In the genomic region with DNA sequence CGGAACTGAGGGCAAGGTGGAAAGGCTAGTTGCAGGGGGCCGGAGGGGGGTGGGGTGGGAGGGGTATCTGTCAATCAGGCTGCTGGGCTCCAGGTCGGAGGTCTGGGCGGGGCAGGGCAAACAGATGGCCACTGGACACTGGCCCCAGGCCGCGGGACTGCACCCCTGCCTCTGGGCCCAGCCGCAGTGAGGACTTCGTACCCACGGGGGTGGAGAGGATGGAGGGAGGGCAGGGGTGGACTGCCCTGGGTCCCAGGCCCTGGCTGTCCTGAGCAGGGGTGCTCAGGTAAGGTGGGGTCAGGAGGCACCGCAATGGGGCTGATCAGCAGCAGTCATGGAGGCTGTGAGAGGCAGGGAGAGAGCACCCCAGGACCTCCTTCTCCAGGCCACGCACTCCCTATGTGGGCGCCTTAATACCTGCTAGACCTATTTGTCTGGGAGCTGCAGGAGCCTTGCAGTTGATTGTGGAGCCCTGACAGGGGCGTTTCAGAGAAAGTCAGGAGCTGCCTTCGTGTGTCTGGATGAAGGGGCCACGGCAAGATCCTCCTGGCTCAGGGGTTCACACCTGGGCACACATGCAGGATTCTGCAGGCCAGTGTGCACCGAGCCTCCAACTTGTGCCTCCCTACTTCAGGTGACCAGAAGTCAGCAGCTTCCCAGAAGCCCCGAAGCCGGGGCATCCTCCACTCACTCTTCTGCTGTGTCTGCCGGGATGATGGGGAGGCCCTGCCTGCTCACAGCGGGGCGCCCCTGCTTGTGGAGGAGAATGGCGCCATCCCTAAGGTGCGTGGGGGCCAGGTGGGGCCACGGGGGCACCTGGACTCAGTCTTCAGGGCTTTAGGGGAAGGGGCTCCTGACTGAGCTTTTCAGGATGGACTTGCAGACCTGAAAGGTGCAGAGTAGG, we compare ENCODE assay signal across 1 cellular context.
TF ChIP-seq lines count a peak whose summit lies in the region.

No MANE protein-coding gene starts in this region.

TF ChIP-seq in HepG2, 621 proteins besides CTCF, POLR2A, EP300 and RAD21 (continued from another document and continues in another):
- TF ChIP-seq, protein P1, sequence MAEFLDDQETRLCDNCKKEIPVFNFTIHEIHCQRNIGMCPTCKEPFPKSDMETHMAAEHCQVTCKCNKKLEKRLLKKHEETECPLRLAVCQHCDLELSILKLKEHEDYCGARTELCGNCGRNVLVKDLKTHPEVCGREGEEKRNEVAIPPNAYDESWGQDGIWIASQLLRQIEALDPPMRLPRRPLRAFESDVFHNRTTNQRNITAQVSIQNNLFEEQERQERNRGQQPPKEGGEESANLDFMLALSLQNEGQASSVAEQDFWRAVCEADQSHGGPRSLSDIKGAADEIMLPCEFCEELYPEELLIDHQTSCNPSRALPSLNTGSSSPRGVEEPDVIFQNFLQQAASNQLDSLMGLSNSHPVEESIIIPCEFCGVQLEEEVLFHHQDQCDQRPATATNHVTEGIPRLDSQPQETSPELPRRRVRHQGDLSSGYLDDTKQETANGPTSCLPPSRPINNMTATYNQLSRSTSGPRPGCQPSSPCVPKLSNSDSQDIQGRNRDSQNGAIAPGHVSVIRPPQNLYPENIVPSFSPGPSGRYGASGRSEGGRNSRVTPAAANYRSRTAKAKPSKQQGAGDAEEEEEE (CRISPR knock-in tag; IDR thresholded peaks at IDR 0.05; ENCODE audit: borderline replicate concordance) = peak; percentile 96
- no peak for TF ChIP-seq SP140L (CRISPR knock-in tag; IDR thresholded peaks at IDR 0.05; ENCODE audit: borderline replicate concordance)
- TF ChIP-seq SUZ12 (IDR thresholded peaks at IDR 0.05; ENCODE audit: low read depth, low read length) = no peak
- TF ChIP-seq FOXM1 (CRISPR knock-in tag; IDR thresholded peaks at IDR 0.05) = no peak
- TF ChIP-seq ZKSCAN1 (IDR thresholded peaks at IDR 0.05; ENCODE audit: low read length) = no peak
- TF ChIP-seq BRCA1 (CRISPR knock-in tag; IDR thresholded peaks at IDR 0.05) = 0 out of 2 replicates have a peak, but pooled peaks have one; percentile 60
- TF ChIP-seq, protein P2, sequence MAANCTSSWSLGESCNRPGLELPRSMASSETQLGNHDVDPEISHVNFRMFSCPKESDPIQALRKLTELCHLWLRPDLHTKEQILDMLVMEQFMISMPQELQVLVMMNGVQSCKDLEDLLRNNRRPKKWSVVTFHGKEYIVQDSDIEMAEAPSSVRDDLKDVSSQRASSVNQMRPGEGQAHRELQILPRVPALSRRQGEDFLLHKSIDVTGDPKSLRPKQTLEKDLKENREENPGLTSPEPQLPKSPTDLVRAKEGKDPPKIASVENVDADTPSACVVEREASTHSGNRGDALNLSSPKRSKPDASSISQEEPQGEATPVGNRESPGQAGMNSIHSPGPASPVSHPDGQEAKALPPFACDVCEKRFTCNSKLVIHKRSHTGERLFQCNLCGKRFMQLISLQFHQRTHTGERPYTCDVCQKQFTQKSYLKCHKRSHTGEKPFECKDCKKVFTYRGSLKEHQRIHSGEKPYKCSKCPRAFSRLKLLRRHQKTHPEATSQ (CRISPR knock-in tag; IDR thresholded peaks at IDR 0.05; ENCODE audit: borderline replicate concordance) = no peak
- TF ChIP-seq NFKBIZ (CRISPR knock-in tag; IDR thresholded peaks at IDR 0.05) = peak; percentile 42; the same call in 1 of the 2 replicates
- 0 out of 2 replicates have a peak, but pooled peaks have one; percentile 65 for TF ChIP-seq ZNF570 (CRISPR knock-in tag; IDR thresholded peaks at IDR 0.05; ENCODE audit: borderline replicate concordance)
- peak; percentile 78; the same call in 1 of the 2 replicates for TF ChIP-seq GFI1 (CRISPR knock-in tag; IDR thresholded peaks at IDR 0.05; ENCODE audit: borderline replicate concordance)
- TF ChIP-seq, protein P3, sequence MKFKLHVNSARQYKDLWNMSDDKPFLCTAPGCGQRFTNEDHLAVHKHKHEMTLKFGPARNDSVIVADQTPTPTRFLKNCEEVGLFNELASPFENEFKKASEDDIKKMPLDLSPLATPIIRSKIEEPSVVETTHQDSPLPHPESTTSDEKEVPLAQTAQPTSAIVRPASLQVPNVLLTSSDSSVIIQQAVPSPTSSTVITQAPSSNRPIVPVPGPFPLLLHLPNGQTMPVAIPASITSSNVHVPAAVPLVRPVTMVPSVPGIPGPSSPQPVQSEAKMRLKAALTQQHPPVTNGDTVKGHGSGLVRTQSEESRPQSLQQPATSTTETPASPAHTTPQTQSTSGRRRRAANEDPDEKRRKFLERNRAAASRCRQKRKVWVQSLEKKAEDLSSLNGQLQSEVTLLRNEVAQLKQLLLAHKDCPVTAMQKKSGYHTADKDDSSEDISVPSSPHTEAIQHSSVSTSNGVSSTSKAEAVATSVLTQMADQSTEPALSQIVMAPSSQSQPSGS (CRISPR knock-in tag; IDR thresholded peaks at IDR 0.05) = peak; percentile 57
- TF ChIP-seq, protein P4, sequence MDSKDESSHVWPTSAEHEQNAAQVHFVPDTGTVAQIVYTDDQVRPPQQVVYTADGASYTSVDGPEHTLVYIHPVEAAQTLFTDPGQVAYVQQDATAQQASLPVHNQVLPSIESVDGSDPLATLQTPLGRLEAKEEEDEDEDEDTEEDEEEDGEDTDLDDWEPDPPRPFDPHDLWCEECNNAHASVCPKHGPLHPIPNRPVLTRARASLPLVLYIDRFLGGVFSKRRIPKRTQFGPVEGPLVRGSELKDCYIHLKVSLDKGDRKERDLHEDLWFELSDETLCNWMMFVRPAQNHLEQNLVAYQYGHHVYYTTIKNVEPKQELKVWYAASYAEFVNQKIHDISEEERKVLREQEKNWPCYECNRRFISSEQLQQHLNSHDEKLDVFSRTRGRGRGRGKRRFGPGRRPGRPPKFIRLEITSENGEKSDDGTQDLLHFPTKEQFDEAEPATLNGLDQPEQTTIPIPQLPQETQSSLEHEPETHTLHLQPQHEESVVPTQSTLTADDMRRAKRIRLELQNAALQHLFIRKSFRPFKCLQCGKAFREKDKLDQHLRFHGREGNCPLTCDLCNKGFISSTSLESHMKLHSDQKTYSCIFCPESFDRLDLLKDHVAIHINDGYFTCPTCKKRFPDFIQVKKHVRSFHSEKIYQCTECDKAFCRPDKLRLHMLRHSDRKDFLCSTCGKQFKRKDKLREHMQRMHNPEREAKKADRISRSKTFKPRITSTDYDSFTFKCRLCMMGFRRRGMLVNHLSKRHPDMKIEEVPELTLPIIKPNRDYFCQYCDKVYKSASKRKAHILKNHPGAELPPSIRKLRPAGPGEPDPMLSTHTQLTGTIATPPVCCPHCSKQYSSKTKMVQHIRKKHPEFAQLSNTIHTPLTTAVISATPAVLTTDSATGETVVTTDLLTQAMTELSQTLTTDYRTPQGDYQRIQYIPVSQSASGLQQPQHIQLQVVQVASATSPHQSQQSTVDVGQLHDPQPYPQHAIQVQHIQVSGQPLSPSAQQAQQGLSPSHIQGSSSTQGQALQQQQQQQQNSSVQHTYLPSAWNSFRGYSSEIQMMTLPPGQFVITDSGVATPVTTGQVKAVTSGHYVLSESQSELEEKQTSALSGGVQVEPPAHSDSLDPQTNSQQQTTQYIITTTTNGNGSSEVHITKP (CRISPR knock-in tag; IDR thresholded peaks at IDR 0.05; ENCODE audit: low read depth) = peak; percentile 94
- TF ChIP-seq MTF1 (CRISPR knock-in tag; IDR thresholded peaks at IDR 0.05) = no peak
- TF ChIP-seq ERF (CRISPR knock-in tag; IDR thresholded peaks at IDR 0.05) = peak; percentile 84; the same call in 1 of the 2 replicates
- TF ChIP-seq ZNF143 (CRISPR knock-in tag; IDR thresholded peaks at IDR 0.05) = no peak; the same call in 1 of the 2 replicates
- peak; percentile 72; the same call in 1 of the 2 replicates for TF ChIP-seq ZNF792 (CRISPR knock-in tag; IDR thresholded peaks at IDR 0.05)
- TF ChIP-seq ZNF549 (CRISPR knock-in tag; IDR thresholded peaks at IDR 0.05) = no peak
- TF ChIP-seq ZBTB7B (CRISPR knock-in tag; IDR thresholded peaks at IDR 0.05) = peak; percentile 80
- peak; percentile 79; the same call in 1 of the 2 replicates for TF ChIP-seq ZNF607 (CRISPR knock-in tag; IDR thresholded peaks at IDR 0.05; ENCODE audit: borderline replicate concordance)
- TF ChIP-seq ZNF878 (CRISPR knock-in tag; IDR thresholded peaks at IDR 0.05) = no peak
- TF ChIP-seq AGO2 (optimal IDR thresholded peaks at IDR 0.05; ENCODE audit: low read depth, low read length) = peak; percentile 76
- TF ChIP-seq HNF4G (IDR thresholded peaks at IDR 0.05; ENCODE audit: borderline replicate concordance, low read depth, low read length) = peak; percentile 99
- peak; percentile 99 for TF ChIP-seq HNF4G (CRISPR knock-in tag; IDR thresholded peaks at IDR 0.05; ENCODE audit: borderline replicate concordance, low read depth)
- no peak for TF ChIP-seq IKZF4 (CRISPR knock-in tag; IDR thresholded peaks at IDR 0.05; ENCODE audit: borderline replicate concordance, low read depth, not compliant biosample characterization)
- TF ChIP-seq FOXK2 (IDR thresholded peaks at IDR 0.05) = no peak
- no peak for TF ChIP-seq THYN1 (CRISPR knock-in tag; IDR thresholded peaks at IDR 0.05; ENCODE audit: borderline replicate concordance, low read depth)
- TF ChIP-seq, protein P5, sequence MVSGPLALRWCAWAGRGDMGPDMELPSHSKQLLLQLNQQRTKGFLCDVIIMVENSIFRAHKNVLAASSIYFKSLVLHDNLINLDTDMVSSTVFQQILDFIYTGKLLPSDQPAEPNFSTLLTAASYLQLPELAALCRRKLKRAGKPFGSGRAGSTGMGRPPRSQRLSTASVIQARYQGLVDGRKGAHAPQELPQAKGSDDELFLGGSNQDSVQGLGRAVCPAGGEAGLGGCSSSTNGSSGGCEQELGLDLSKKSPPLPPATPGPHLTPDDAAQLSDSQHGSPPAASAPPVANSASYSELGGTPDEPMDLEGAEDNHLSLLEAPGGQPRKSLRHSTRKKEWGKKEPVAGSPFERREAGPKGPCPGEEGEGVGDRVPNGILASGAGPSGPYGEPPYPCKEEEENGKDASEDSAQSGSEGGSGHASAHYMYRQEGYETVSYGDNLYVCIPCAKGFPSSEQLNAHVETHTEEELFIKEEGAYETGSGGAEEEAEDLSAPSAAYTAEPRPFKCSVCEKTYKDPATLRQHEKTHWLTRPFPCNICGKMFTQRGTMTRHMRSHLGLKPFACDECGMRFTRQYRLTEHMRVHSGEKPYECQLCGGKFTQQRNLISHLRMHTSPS (CRISPR knock-in tag; IDR thresholded peaks at IDR 0.05; ENCODE audit: low read depth) = peak; percentile 90
- no peak for TF ChIP-seq U2AF2 (IDR thresholded peaks at IDR 0.05; ENCODE audit: low read depth, low read length)
- TF ChIP-seq ZNF879 (CRISPR knock-in tag; IDR thresholded peaks at IDR 0.05) = no peak
- TF ChIP-seq, protein P6, sequence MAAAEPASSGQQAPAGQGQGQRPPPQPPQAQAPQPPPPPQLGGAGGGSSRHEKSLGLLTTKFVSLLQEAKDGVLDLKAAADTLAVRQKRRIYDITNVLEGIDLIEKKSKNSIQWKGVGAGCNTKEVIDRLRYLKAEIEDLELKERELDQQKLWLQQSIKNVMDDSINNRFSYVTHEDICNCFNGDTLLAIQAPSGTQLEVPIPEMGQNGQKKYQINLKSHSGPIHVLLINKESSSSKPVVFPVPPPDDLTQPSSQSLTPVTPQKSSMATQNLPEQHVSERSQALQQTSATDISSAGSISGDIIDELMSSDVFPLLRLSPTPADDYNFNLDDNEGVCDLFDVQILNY (CRISPR knock-in tag; conservative IDR thresholded peaks at IDR 0.05) = no peak
- peak; percentile 65; the same call in 1 of the 2 replicates for TF ChIP-seq ZSCAN21 (CRISPR knock-in tag; IDR thresholded peaks at IDR 0.05; ENCODE audit: borderline replicate concordance)
- 0 out of 2 replicates have a peak, but pooled peaks have one; percentile 28 for TF ChIP-seq ZNF564 (CRISPR knock-in tag; IDR thresholded peaks at IDR 0.05)
- TF ChIP-seq, protein P7, sequence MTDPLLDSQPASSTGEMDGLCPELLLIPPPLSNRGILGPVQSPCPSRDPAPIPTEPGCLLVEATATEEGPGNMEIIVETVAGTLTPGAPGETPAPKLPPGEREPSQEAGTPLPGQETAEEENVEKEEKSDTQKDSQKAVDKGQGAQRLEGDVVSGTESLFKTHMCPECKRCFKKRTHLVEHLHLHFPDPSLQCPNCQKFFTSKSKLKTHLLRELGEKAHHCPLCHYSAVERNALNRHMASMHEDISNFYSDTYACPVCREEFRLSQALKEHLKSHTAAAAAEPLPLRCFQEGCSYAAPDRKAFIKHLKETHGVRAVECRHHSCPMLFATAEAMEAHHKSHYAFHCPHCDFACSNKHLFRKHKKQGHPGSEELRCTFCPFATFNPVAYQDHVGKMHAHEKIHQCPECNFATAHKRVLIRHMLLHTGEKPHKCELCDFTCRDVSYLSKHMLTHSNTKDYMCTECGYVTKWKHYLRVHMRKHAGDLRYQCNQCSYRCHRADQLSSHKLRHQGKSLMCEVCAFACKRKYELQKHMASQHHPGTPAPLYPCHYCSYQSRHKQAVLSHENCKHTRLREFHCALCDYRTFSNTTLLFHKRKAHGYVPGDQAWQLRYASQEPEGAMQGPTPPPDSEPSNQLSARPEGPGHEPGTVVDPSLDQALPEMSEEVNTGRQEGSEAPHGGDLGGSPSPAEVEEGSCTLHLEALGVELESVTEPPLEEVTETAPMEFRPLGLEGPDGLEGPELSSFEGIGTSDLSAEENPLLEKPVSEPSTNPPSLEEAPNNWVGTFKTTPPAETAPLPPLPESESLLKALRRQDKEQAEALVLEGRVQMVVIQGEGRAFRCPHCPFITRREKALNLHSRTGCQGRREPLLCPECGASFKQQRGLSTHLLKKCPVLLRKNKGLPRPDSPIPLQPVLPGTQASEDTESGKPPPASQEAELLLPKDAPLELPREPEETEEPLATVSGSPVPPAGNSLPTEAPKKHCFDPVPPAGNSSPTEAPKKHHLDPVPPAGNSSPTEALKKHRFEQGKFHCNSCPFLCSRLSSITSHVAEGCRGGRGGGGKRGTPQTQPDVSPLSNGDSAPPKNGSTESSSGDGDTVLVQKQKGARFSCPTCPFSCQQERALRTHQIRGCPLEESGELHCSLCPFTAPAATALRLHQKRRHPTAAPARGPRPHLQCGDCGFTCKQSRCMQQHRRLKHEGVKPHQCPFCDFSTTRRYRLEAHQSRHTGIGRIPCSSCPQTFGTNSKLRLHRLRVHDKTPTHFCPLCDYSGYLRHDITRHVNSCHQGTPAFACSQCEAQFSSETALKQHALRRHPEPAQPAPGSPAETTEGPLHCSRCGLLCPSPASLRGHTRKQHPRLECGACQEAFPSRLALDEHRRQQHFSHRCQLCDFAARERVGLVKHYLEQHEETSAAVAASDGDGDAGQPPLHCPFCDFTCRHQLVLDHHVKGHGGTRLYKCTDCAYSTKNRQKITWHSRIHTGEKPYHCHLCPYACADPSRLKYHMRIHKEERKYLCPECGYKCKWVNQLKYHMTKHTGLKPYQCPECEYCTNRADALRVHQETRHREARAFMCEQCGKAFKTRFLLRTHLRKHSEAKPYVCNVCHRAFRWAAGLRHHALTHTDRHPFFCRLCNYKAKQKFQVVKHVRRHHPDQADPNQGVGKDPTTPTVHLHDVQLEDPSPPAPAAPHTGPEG (CRISPR knock-in tag; IDR thresholded peaks at IDR 0.05) = no peak
- TF ChIP-seq ZNF296 (CRISPR knock-in tag; conservative IDR thresholded peaks at IDR 0.05) = peak; percentile 100
- TF ChIP-seq ZNF614 (CRISPR knock-in tag; IDR thresholded peaks at IDR 0.05; ENCODE audit: borderline replicate concordance) = 0 out of 2 replicates have a peak, but pooled peaks have one; percentile 33
- TF ChIP-seq TMF1 (CRISPR knock-in tag; IDR thresholded peaks at IDR 0.05; ENCODE audit: low read depth) = peak; percentile 65; the same call in 1 of the 2 replicates
- TF ChIP-seq ZNF343 (CRISPR knock-in tag; IDR thresholded peaks at IDR 0.05) = peak; percentile 93
- TF ChIP-seq RARG (CRISPR knock-in tag; IDR thresholded peaks at IDR 0.05; ENCODE audit: low read depth) = peak; percentile 91; the same call in 1 of the 2 replicates
- TF ChIP-seq SALL1 (CRISPR knock-in tag; IDR thresholded peaks at IDR 0.05) = peak; percentile 92
